ENCODE assay signal across 11 cellular contexts in genomic region chr1:212260557-212261342, GRCh38. TPM values are rescaled to one million over a fixed set of nuclear protein-coding genes. Genes with fewer than 3 reads are reported as not detected.
DNase-seq lines count a peak whose midpoint lies in the region; ATAC-seq and TF ChIP-seq lines count a peak whose summit lies in the region.
"Had no signal": no experiment of that assay in that cellular context is flagged by ENCODE, and none has a peak within 500 bp of the region (broad histone marks: within the 10 kb centered on the region; RNA-seq: fewer than 3 reads in every experiment).

No MANE protein-coding gene starts in this region.

- H3K9me3 Mint-ChIP-seq in activated CD4-positive, alpha-beta T cell treated with anti-CD3 and anti-CD28 coated beads, Interleukin-2, amount 10 ng/mL, durations not matched to agents 24 days and 14 days = no peaks in the 10 kb centered on the region

- no peaks in the 10 kb centered on the region for H3K9me3 ChIP-seq in smooth muscle cell (replicated peaks; ENCODE audit: low read depth)
- no peaks in the 10 kb centered on the region for H3K9me3 ChIP-seq in ascending aorta
- H3K9me3 ChIP-seq: testis had no signal

- H3F3A ChIP-seq in smooth muscle cell (ENCODE audit: low read depth) = no peaks in the 10 kb centered on the region

- POLR2A ChIA-PET in RWPE1 (lab: Yijun Ruan, JAX; ENCODE audit: low non-redundant PET) = no interaction called here

- H3K27ac Mint-ChIP-seq in activated CD4-positive, alpha-beta T cell treated with anti-CD3 and anti-CD28 coated beads, Interleukin-2, amount 10 ng/mL, durations not matched to agents 24 days and 14 days = peak overlapping the region; percentile 73
- H3K27ac Mint-ChIP-seq: activated naive CD8-positive, alpha-beta T cell had no signal

- no peaks in the 10 kb centered on the region for H4K20me1 ChIP-seq in smooth muscle cell (ENCODE audit: low read depth)

- no peaks in the 10 kb centered on the region for H3K27me3 Mint-ChIP-seq in activated CD4-positive, alpha-beta T cell treated with anti-CD3 and anti-CD28 coated beads, Interleukin-2, amount 10 ng/mL, durations not matched to agents 24 days and 14 days
- H3K27me3 Mint-ChIP-seq: activated naive CD8-positive, alpha-beta T cell had no signal

- H3K9ac ChIP-seq in smooth muscle cell (ENCODE audit: low read depth) = no peak overlapping the region

- no peaks in the 10 kb centered on the region for H3K79me2 ChIP-seq in smooth muscle cell (ENCODE audit: low read depth)

- CTCF ChIA-PET in RWPE1 (lab: Yijun Ruan, JAX) = interaction anchor here (0.6 to 1.0 kb wide), 2 partner anchors 12 to 1085 kb away, joined by 3 to 4 read pairs; no protein-coding TSS in a partner anchor

- intact Hi-C loops in activated CD4-positive, alpha-beta T cell treated with anti-CD3 and anti-CD28 coated beads, Interleukin-2, amount 10 ng/mL, durations not matched to agents 24 days and 14 days (cut with micrococcal nuclease) = loop anchor here (2.0 kb wide), 1 partner anchor 42 kb away; no protein-coding TSS in a partner anchor
- intact Hi-C loops in ascending aorta (cut with DNase I) = no loop called here

- H3K4me3 ChIP-seq in smooth muscle cell (no peak overlapping the region), foreskin fibroblast (ENCODE audit: low read depth in 1 of 2, low read length in 2 of 2) (no peak overlapping the region), ascending aorta (no peak overlapping the region)
- H3K4me3 ChIP-seq: testis had no signal

- H3K4me3 Mint-ChIP-seq in activated CD4-positive, alpha-beta T cell treated with anti-CD3 and anti-CD28 coated beads, Interleukin-2, amount 10 ng/mL, durations not matched to agents 24 days and 14 days = no peak overlapping the region
- H3K4me3 Mint-ChIP-seq: activated naive CD8-positive, alpha-beta T cell had no signal

- no peak for TF ChIP-seq CTCF in RWPE1 (conservative IDR thresholded peaks at IDR 0.05; ENCODE audit: low read depth)
- TF ChIP-seq CTCF in smooth muscle cell (IDR thresholded peaks at IDR 0.05; ENCODE audit: borderline replicate concordance, insufficient read depth, poor library complexity, severe bottlenecking) = no peak
- TF ChIP-seq CTCF in foreskin fibroblast (IDR thresholded peaks at IDR 0.05; ENCODE audit: low read depth, low read length) = no peak
- TF ChIP-seq CTCF in ascending aorta (IDR thresholded peaks at IDR 0.05) = no peak

- H3K27me3 ChIP-seq in smooth muscle cell (ENCODE audit: low read depth) (no peaks in the 10 kb centered on the region), ascending aorta (no peaks in the 10 kb centered on the region)
- H3K27me3 ChIP-seq: testis had no signal

- H3K4me1 ChIP-seq in smooth muscle cell (ENCODE audit: low read depth) (no peaks in the 10 kb centered on the region), ascending aorta (no peaks in the 10 kb centered on the region)
- H3K4me1 ChIP-seq: testis had no signal

- H3K4me1 Mint-ChIP-seq in activated CD4-positive, alpha-beta T cell treated with anti-CD3 and anti-CD28 coated beads, Interleukin-2, amount 10 ng/mL, durations not matched to agents 24 days and 14 days = peaks cover 34% of the 10 kb centered on the region

- no peak overlapping the region for H2AFZ ChIP-seq in smooth muscle cell (ENCODE audit: low read depth)

- no peaks in the 10 kb centered on the region for H3K36me3 ChIP-seq in smooth muscle cell (ENCODE audit: low read depth)
- no peaks in the 10 kb centered on the region for H3K36me3 ChIP-seq in ascending aorta

- peak; percentile 75 for DNase-seq in activated CD4-positive, alpha-beta T cell treated with anti-CD3 and anti-CD28 coated beads, Interleukin-2, amount 10 ng/mL, durations not matched to agents 24 days and 14 days
- DNase-seq in activated CD4-positive, alpha-beta T cell treated with anti-CD3 and anti-CD28 coated beads, Interleukin-2, amount 50 U/mL, for 1 hour = no peak
- DNase-seq in RWPE1 (ENCODE audit: low spot score) (peak; percentile 84), smooth muscle cell (lab: John Stamatoyannopoulos, UW; ENCODE audit: unreplicated experiment) (no peak), foreskin fibroblast (no peak), dedifferentiated amniotic fluid mesenchymal stem cell (ENCODE audit: extremely low spot score) (no peak), ascending aorta (ENCODE audit: low spot score in 2 of 2) (no peak)
- DNase-seq: NCI-H1048, testis had no signal

- 88% methylated on average over 3 of the region's 3 CpGs for WGBS in smooth muscle cell (ENCODE audit: low lambda C conversion rate)

- H3K4me2 ChIP-seq in smooth muscle cell = no peak overlapping the region

- no peak overlapping the region for H3K27ac ChIP-seq in RWPE1
- H3K27ac ChIP-seq in smooth muscle cell (ENCODE audit: low read depth) = peak overlapping the region; percentile 55
- no peak overlapping the region for H3K27ac ChIP-seq in ascending aorta
- H3K27ac ChIP-seq: testis had no signal

- peak; percentile 93 for ATAC-seq in esophagus mucosa

- H3K36me3 Mint-ChIP-seq in activated CD4-positive, alpha-beta T cell treated with anti-CD3 and anti-CD28 coated beads, Interleukin-2, amount 10 ng/mL, durations not matched to agents 24 days and 14 days (ENCODE audit: low read depth) = peaks cover 2% of the 10 kb centered on the region
- H3K36me3 Mint-ChIP-seq: activated naive CD8-positive, alpha-beta T cell had no signal

RNA-seq across cellular contexts. Expression of gene PPP2R5A, which starts 24.5 kb away (rescaled TPM):
- total RNA-seq in activated CD4-positive, alpha-beta T cell treated with anti-CD3 and anti-CD28 coated beads, Interleukin-2, amount 10 ng/mL, durations not matched to agents 24 days and 14 days = 43.6 and 44.4 TPM in 2 replicates
- total RNA-seq in esophagus mucosa (55.7 TPM), smooth muscle cell (17.6 and 24.9 TPM in 2 replicates), ascending aorta (64.7 TPM)
- polyA plus RNA-seq in smooth muscle cell = 12.2 and 12.3 TPM in 2 replicates

Comparison
In these comparisons a context has a peak if more than half of its experiments do, and no peak if none do; other contexts are left out.
1. DNase-seq: peak in activated CD4-positive, alpha-beta T cell treated with anti-CD3 and anti-CD28 coated beads, Interleukin-2, amount 10 ng/mL, durations not matched to agents 24 days and 14 days (single experiment) and RWPE1 (single experiment); none in activated CD4-positive, alpha-beta T cell treated with anti-CD3 and anti-CD28 coated beads, Interleukin-2, amount 50 U/mL, for 1 hour (single experiment), smooth muscle cell (single experiment), foreskin fibroblast (0 of 2), dedifferentiated amniotic fluid mesenchymal stem cell (single experiment) and ascending aorta (0 of 2).